ENCODE assay signal across 15 cellular contexts in the genomic region with DNA sequence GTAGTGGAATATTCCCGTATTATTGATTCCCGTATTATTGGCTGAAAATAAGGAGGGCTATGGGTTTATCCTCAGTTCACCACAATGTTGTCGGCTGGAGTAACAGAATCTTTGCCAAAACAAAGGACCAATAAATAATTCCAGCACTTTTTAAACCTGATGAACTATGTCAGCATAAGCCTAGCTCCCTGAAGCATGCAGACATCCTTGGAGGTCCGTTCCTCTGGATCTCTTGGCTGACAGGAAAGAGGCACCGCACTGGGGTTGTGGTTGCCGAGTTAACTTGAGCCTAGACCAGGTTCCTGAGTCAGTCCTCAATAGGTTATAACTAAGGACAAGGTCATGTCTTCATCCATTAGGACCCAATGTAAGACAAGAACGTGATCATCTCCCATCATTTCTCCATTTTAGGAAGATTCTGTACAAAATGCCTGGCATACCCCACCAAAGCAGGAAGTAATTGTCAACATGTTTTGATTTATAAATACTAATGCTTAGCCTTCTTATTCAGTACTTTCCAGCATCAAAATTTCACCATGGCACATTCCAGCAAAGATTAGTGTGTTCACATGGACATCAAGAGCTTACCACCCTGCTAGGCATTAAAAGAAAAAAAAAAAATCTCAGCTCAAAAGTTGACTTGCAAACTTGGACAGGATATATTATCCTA. TPM values are rescaled to one million over a fixed set of nuclear protein-coding genes. Genes with fewer than 3 reads are reported as not detected.
DNase-seq lines count a peak whose midpoint lies in the region; ATAC-seq, FAIRE-seq and TF ChIP-seq lines count a peak whose summit lies in the region.
"Had no signal": no experiment of that assay in that cellular context is flagged by ENCODE, and none has a peak within 500 bp of the region (broad histone marks: within the 10 kb centered on the region; RNA-seq: fewer than 3 reads in every experiment).

No MANE protein-coding gene starts in this region.

- TF ChIP-seq EP300 in suprapubic skin (IDR thresholded peaks at IDR 0.05), result no peak

- H3K9me3 ChIP-seq in endothelial cell of umbilical vein (replicated peaks; ENCODE audit: control insufficient read depth, insufficient read depth, low read length) (no peaks in the 10 kb centered on the region), lung (ENCODE audit: control insufficient read depth in 2 of 2, insufficient read depth in 1 of 2, low read length in 1 of 2) (no peaks in the 10 kb centered on the region), suprapubic skin (no peaks in the 10 kb centered on the region)
- H3K9me3 ChIP-seq: BLaER1 had no signal

- TF ChIP-seq POLR2A in endothelial cell of umbilical vein (IDR thresholded peaks at IDR 0.05; ENCODE audit: low read depth, low read length) (no peak), suprapubic skin (IDR thresholded peaks at IDR 0.05) (no peak)

- no peak overlapping the region for H3K9ac ChIP-seq in endothelial cell of umbilical vein (replicated peaks; ENCODE audit: extremely low read depth, insufficient read depth, low read length)
- H3K9ac ChIP-seq: BLaER1, parathyroid adenoma had no signal

- no peaks in the 10 kb centered on the region for H3K79me2 ChIP-seq in endothelial cell of umbilical vein (ENCODE audit: control insufficient read depth, insufficient read depth, low read length)
- H3K79me2 ChIP-seq: parathyroid adenoma had no signal

- no peak overlapping the region for H3K4me3 ChIP-seq in endothelial cell of umbilical vein (replicated peaks in 1 of 3; ENCODE audit: insufficient read depth in 1 of 3, low read depth in 1 of 3, low read length in 3 of 3)
- no peak overlapping the region for H3K4me3 ChIP-seq in lung
- H3K4me3 ChIP-seq in suprapubic skin, result no peak overlapping the region
- H3K4me3 ChIP-seq: BLaER1 had no signal

- no peak for TF ChIP-seq CTCF in endothelial cell of umbilical vein (IDR thresholded peaks at IDR 0.05; ENCODE audit: extremely low read depth in 1 of 2, insufficient read depth in 1 of 2, low read depth in 1 of 2, low read length in 2 of 2)
- no peak for TF ChIP-seq CTCF in lung (IDR thresholded peaks at IDR 0.05; ENCODE audit: control extremely low read depth, extremely low read depth)
- TF ChIP-seq CTCF in suprapubic skin (IDR thresholded peaks at IDR 0.05), result no peak

- intact Hi-C loops in endothelial cell of umbilical vein (cut with micrococcal nuclease), result no loop called here

- WGBS in lung, 2 donors, result 49 to 59% methylated on average over 7 of the region's 7 CpGs
- 48% methylated on average over 7 of the region's 7 CpGs for WGBS in suprapubic skin

- no peaks in the 10 kb centered on the region for H4K20me1 ChIP-seq in endothelial cell of umbilical vein (replicated peaks; ENCODE audit: control insufficient read depth, extremely low read depth, insufficient read depth, low read length)
- H4K20me1 ChIP-seq: BLaER1 had no signal

- peak overlapping the region; percentile 19 for H2AFZ ChIP-seq in endothelial cell of umbilical vein (ENCODE audit: low read depth, low read length)
- H2AFZ ChIP-seq: parathyroid adenoma had no signal

- DNase-seq in LHCN-M2 (ENCODE audit: low read depth) (peak; percentile 37), endothelial cell of umbilical vein (ENCODE audit: low read depth, low spot score) (no peak), lung (ENCODE audit: low spot score) (no peak), suprapubic skin (ENCODE audit: low spot score in 2 of 2) (no peak), HuH-7 (ENCODE audit: low spot score) (no peak), HK-2 (ENCODE audit: unreplicated experiment) (no peak)
- DNase-seq: activated naive CD4-positive, alpha-beta T cell; DND-41; stimulated activated CD4-positive, alpha-beta T cell treated with anti-CD3 and anti-CD28 coated beads, Interleukin-2, amount 100 ng/mL, for 24 hours had no signal

- ATAC-seq in lung (ENCODE audit: insufficient read depth, low FRiP score) (no peak), HG02852 (IDR thresholded peaks at IDR 0.05; ENCODE audit: unreplicated experiment) (no peak), GM18907 (IDR thresholded peaks at IDR 0.05; ENCODE audit: unreplicated experiment) (no peak)

- BruUV-seq in endothelial cell of umbilical vein (replicated peaks; lab: Mats Ljungman, UMichigan), result no TSS peak

- dilution Hi-C loops in endothelial cell of umbilical vein (cut with MboI; ENCODE audit: extremely low pct_ligation_motif_present, low sequenced_read_pairs), result no loop called here

- no peak overlapping the region for H3K4me2 ChIP-seq in endothelial cell of umbilical vein (ENCODE audit: insufficient read depth, low read length)
- H3K4me2 ChIP-seq: BLaER1 had no signal

- H3K27ac ChIP-seq in endothelial cell of umbilical vein (ENCODE audit: insufficient read depth, low read depth, low read length) (no peak overlapping the region), lung (ENCODE audit: low read depth in 1 of 2, low read length in 1 of 2) (peak overlapping the region; percentile 37 to 83), suprapubic skin (peak overlapping the region; percentile 23)
- H3K27ac ChIP-seq: parathyroid adenoma, VCaP had no signal

- CTCF ChIA-PET in endothelial cell of umbilical vein (lab: Charles Lee), result interaction anchor here (0.6 to 1.5 kb wide), 2 partner anchors 17 to 179 kb away, joined by 3 to 6 read pairs; no protein-coding TSS in a partner anchor

- H3K36me3 ChIP-seq in endothelial cell of umbilical vein (ENCODE audit: control insufficient read depth in 2 of 2, extremely low read depth in 1 of 2, insufficient read depth in 2 of 2, low read length in 2 of 2) (no peaks in the 10 kb centered on the region), lung (ENCODE audit: control insufficient read depth in 2 of 2, insufficient read depth in 2 of 2, low read length in 2 of 2) (no peaks in the 10 kb centered on the region), suprapubic skin (no peaks in the 10 kb centered on the region)

- H3K27me3 ChIP-seq in endothelial cell of umbilical vein (ENCODE audit: control insufficient read depth in 2 of 2, insufficient read depth in 2 of 2, low read length in 2 of 2) (no peaks in the 10 kb centered on the region), lung (ENCODE audit: control insufficient read depth, insufficient read depth) (no peaks in the 10 kb centered on the region), suprapubic skin (no peaks in the 10 kb centered on the region)
- H3K27me3 ChIP-seq: BLaER1 had no signal

- no peak for FAIRE-seq in endothelial cell of umbilical vein (lab: Jason Lieb, UNC)
- FAIRE-seq: colon had no signal

- POLR2A ChIA-PET in endothelial cell of umbilical vein (lab: Charles Lee), result interaction anchor here (0.6 kb wide), 1 partner anchor 16 kb away, joined by 3 read pairs; no protein-coding TSS in a partner anchor

- peaks cover 26% of the 10 kb centered on the region for H3K4me1 ChIP-seq in endothelial cell of umbilical vein (ENCODE audit: control insufficient read depth, extremely low read depth, insufficient read depth, low read length)
- peaks cover 2 to 19% of the 10 kb centered on the region in 2 donors for H3K4me1 ChIP-seq in lung (ENCODE audit: control insufficient read depth in 2 of 2, insufficient read depth in 2 of 2, low read length in 2 of 2)
- no peaks in the 10 kb centered on the region for H3K4me1 ChIP-seq in suprapubic skin
- H3K4me1 ChIP-seq: BLaER1 had no signal

- no peaks in the 10 kb centered on the region for H3K9me1 ChIP-seq in endothelial cell of umbilical vein (replicated peaks; ENCODE audit: control insufficient read depth, extremely low read depth, insufficient read depth, low read length)

TF ChIP-seq in endothelial cell of umbilical vein, 7 proteins besides CTCF, POLR2A, EP300 and RAD21:
- no peak for TF ChIP-seq POLR2AphosphoS5 (IDR thresholded peaks at IDR 0.05; ENCODE audit: insufficient read depth, low read depth, low read length)
- no peak for TF ChIP-seq GATA2 (IDR thresholded peaks at IDR 0.05; ENCODE audit: insufficient read depth, insufficient read length, low read depth, low read length)
- no peak for TF ChIP-seq MYC (IDR thresholded peaks at IDR 0.05; ENCODE audit: low read depth, low read length)
- TF ChIP-seq, protein P1, sequence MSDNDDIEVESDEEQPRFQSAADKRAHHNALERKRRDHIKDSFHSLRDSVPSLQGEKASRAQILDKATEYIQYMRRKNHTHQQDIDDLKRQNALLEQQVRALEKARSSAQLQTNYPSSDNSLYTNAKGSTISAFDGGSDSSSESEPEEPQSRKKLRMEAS (IDR thresholded peaks at IDR 0.05; ENCODE audit: insufficient read depth, insufficient read length), result no peak
- no peak for TF ChIP-seq FOS (IDR thresholded peaks at IDR 0.05; ENCODE audit: borderline replicate concordance, insufficient read depth, low read length)
- TF ChIP-seq EZH2 (IDR thresholded peaks at IDR 0.05; ENCODE audit: borderline replicate concordance, low read depth, low read length, severe bottlenecking), result no peak
- no peak for TF ChIP-seq JUN (IDR thresholded peaks at IDR 0.05; ENCODE audit: borderline replicate concordance, insufficient read depth, insufficient read length, low read depth)
TF ChIP-seq in endothelial cell of umbilical vein: peak in this region for 0.

RNA-seq across cellular contexts. Expression of gene NID2, which starts 36.5 kb away (rescaled TPM):
- total RNA-seq in LHCN-M2 (2014; rRNA removed), result 11.1 and 13.3 TPM in 2 replicates
- 39.7 TPM for polyA plus RNA-seq in LHCN-M2 (2012)
- 33.0 and 56.7 TPM in 2 replicates for total RNA-seq in endothelial cell of umbilical vein
- polyA plus RNA-seq in endothelial cell of umbilical vein, result 21.7 and 22.5 TPM in 2 replicates
- 14.2 and 17.0 TPM in 2 replicates for polyA plus RNA-seq in endothelial cell of umbilical vein (2011; cell fraction: cytosol; rRNA removed)
- 36.9 and 38.6 TPM in 2 replicates for polyA plus RNA-seq in endothelial cell of umbilical vein (2011; cell fraction: nucleus; rRNA removed)
- 1.7 and 2.7 TPM in 2 replicates for polyA plus RNA-seq in endothelial cell of umbilical vein (2012)
- 34.1 and 39.0 TPM in 2 replicates for polyA minus RNA-seq in endothelial cell of umbilical vein
- 0.31 TPM for polyA minus RNA-seq in endothelial cell of umbilical vein (2011; cell fraction: cytosol; rRNA and poly(A)+ RNA removed)
- polyA minus RNA-seq in endothelial cell of umbilical vein (2011; cell fraction: nucleus; rRNA and poly(A)+ RNA removed), result 22.0 and 32.9 TPM in 2 replicates
- 100 to 1,000 TPM in 1 of 2 donors, 1 to 10 TPM in 1; 9.7 to 116 TPM for total RNA-seq in lung
- 1 to 10 TPM; 3.4 to 6.0 TPM for polyA plus RNA-seq in lung
- 1 to 10 TPM; 1.0 to 4.3 (median 2.6) TPM for total RNA-seq in suprapubic skin

RNA-seq across cellular contexts. Expression of gene RTRAF, which starts 43.0 kb away (rescaled TPM):
- total RNA-seq in LHCN-M2 (2014; rRNA removed), result 60.4 and 80.8 TPM in 2 replicates
- 219 TPM for polyA plus RNA-seq in LHCN-M2 (2012)
- 225 and 237 TPM in 2 replicates for total RNA-seq in endothelial cell of umbilical vein
- 46.8 and 64.0 TPM in 2 replicates for polyA plus RNA-seq in endothelial cell of umbilical vein
- 113 TPM in 2 replicates for polyA plus RNA-seq in endothelial cell of umbilical vein (2011; cell fraction: cytosol; rRNA removed)
- 62.2 and 65.4 TPM in 2 replicates for polyA plus RNA-seq in endothelial cell of umbilical vein (2011; cell fraction: nucleus; rRNA removed)
- 264 and 316 TPM in 2 replicates for polyA plus RNA-seq in endothelial cell of umbilical vein (2012)
- 92.0 and 93.6 TPM in 2 replicates for polyA minus RNA-seq in endothelial cell of umbilical vein
- 195 TPM for polyA minus RNA-seq in endothelial cell of umbilical vein (2011; cell fraction: cytosol; rRNA and poly(A)+ RNA removed)
- polyA minus RNA-seq in endothelial cell of umbilical vein (2011; cell fraction: nucleus; rRNA and poly(A)+ RNA removed), result 50.8 and 56.7 TPM in 2 replicates
- total RNA-seq in lung, result 100 to 1,000 TPM; 112 to 156 TPM
- 100 to 1,000 TPM in 1 of 2 donors, 10 to 100 TPM in 1; 84.1 to 167 TPM for polyA plus RNA-seq in lung
- total RNA-seq in suprapubic skin, result 10 to 100 TPM; 28.2 to 63.5 (median 54.4) TPM
